ENCODE assay signal across 8 cellular contexts in the genomic region with DNA sequence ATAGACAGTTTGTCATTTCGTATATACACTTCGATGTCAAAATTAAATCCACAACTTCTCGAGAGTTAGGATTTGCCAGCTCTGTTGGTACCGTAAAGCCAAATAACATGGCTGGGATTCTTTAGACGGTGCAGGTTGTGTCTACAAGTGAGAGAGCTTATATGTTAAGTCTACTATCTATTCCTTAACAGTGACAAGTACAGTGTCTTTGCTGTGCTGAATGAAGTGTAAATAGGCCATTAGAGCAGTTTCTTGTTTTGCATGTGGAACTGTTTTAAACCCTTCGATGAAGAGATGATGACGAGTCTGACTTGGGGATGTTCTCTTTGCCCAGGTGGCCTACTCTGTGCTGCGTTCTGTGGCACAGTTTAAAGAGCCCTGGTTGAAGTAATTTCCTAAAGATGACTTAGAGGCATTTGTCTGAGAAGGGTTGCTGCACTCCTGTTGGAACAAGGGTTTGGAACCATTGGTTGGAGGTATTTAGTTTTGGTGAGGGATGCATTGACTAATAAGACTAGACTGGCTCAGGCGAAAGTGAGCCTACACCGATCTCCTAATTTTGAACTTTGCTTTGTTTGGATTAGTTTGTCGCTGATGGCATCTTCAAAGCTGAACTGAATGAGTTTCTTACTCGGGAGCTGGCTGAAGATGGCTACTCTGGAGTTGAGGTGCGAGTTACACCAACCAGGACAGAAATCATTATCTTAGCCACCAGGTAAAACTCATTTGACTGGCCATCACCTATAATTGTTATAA. TPM values are rescaled to one million over a fixed set of nuclear protein-coding genes. Genes with fewer than 3 reads are reported as not detected.
DNase-seq lines count a peak whose midpoint lies in the region; TF ChIP-seq lines count a peak whose summit lies in the region.

No MANE protein-coding gene starts in this region.

- DNase-seq in SIG-M5 treated with dmso at 0.1 percent for 504 hours (lab: John Stamatoyannopoulos, UW; ENCODE audit: unreplicated experiment) (peak; percentile 52), SIG-M5 (lab: John Stamatoyannopoulos, UW) (no peak), WERI-Rb-1 (no peak), fibroblast of the aortic adventitia (ENCODE audit: low read depth) (peak; percentile 33), osteocyte (ENCODE audit: extremely low spot score, unreplicated experiment) (no peak), NCI-H187 treated with DMSO at 0.1 percent for 48 hours (lab: John Stamatoyannopoulos, UW) (no peak), SKM-1 (lab: John Stamatoyannopoulos, UW; ENCODE audit: unreplicated experiment) (no peak), T-helper 9 cell (no peak)

- H3K27ac ChIP-seq in WERI-Rb-1 = peak overlapping the region; percentile 81

- peak overlapping the region; percentile 98 for H3K27ac Mint-ChIP-seq in osteocyte (ENCODE audit: unreplicated experiment)

- H3K4me1 Mint-ChIP-seq in osteocyte (ENCODE audit: unreplicated experiment) = peaks cover 33% of the 10 kb centered on the region

- peak overlapping the region; percentile 99 for H3K4me3 Mint-ChIP-seq in osteocyte (ENCODE audit: unreplicated experiment)

- TF ChIP-seq CTCF in WERI-Rb-1 (IDR thresholded peaks at IDR 0.05; ENCODE audit: low read depth, low read length) = no peak
- no peak for TF ChIP-seq CTCF in fibroblast of the aortic adventitia (IDR thresholded peaks at IDR 0.05; ENCODE audit: insufficient read depth, low read length)
- TF ChIP-seq CTCF in osteocyte (IDR thresholded peaks at IDR 0.05) = no peak

- peak overlapping the region; percentile 96 for H3K4me3 ChIP-seq in WERI-Rb-1 (ENCODE audit: low read depth, low read length)
- peak overlapping the region; percentile 99 for H3K4me3 ChIP-seq in fibroblast of the aortic adventitia (ENCODE audit: low read depth, low read length)

- peaks cover 57% of the 10 kb centered on the region for H3K36me3 ChIP-seq in WERI-Rb-1

- H3K9me3 ChIP-seq in WERI-Rb-1 (ENCODE audit: severe bottlenecking) = no peaks in the 10 kb centered on the region

- H3K27me3 ChIP-seq in WERI-Rb-1 (ENCODE audit: insufficient read depth, low read depth, severe bottlenecking) = no peaks in the 10 kb centered on the region

- H3K9me3 Mint-ChIP-seq in osteocyte (ENCODE audit: unreplicated experiment) = no peaks in the 10 kb centered on the region

- peaks cover 41% of the 10 kb centered on the region for H3K36me3 Mint-ChIP-seq in osteocyte (ENCODE audit: unreplicated experiment)

- H3K27me3 Mint-ChIP-seq in osteocyte (ENCODE audit: unreplicated experiment) = peaks cover 9% of the 10 kb centered on the region

RNA-seq across cellular contexts. Expression of gene RPS3, which starts 1.0 kb away (rescaled TPM):
- total RNA-seq in fibroblast of the aortic adventitia (ENCODE audit: low replicate concordance) (2,208 and 3,605 TPM in 2 replicates), osteocyte (2,093 and 2,150 TPM in 2 replicates)

RNA-seq across cellular contexts. Expression of gene KLHL35, which starts 32.7 kb away (rescaled TPM):
- total RNA-seq in fibroblast of the aortic adventitia (ENCODE audit: low replicate concordance) (3.0 and 3.8 TPM in 2 replicates), osteocyte (2.3 and 2.8 TPM in 2 replicates)

RNA-seq across cellular contexts. Expression of gene ARRB1, which starts 48.8 kb away (rescaled TPM):
- total RNA-seq in fibroblast of the aortic adventitia (ENCODE audit: low replicate concordance) = 32.0 and 36.3 TPM in 2 replicates
- 11.3 and 13.2 TPM in 2 replicates for total RNA-seq in osteocyte

Comparison
In these comparisons a context has a peak if more than half of its experiments do, and no peak if none do; other contexts are left out.
1. DNase-seq: peak in SIG-M5 treated with dmso at 0.1 percent for 504 hours (single experiment) and fibroblast of the aortic adventitia (single experiment); none in SIG-M5 (single experiment), WERI-Rb-1 (single experiment), osteocyte (single experiment), NCI-H187 treated with DMSO at 0.1 percent for 48 hours (single experiment), SKM-1 (single experiment) and T-helper 9 cell (single experiment).